In the genomic region with DNA sequence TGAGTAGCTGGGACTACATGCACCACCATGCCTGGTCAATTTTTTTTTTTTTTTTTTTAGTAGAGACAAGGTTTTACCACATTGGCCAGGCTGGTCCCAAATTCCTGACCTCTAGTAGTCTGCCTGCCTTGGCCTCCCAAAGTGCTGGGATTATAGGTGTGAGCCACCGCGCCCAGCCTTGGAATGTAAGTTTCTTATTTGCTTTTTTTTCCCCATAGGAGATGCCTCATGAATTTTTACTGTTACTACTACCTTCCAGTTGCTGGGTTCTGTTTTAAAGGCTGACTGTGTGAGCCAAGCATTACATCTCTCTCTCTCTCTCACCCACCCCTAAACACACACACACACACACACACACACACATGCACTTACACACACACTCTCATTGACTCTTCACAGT, we compare ENCODE assay signal across 25 cellular contexts.
"Had no signal": no experiment of that assay in that cellular context is flagged by ENCODE, and none has a peak within 500 bp of the region (broad histone marks: within the 10 kb centered on the region; RNA-seq: fewer than 3 reads in every experiment).

No MANE protein-coding gene starts in this region.

- H3K4me3 ChIP-seq: colonic mucosa, esophagus squamous epithelium, gastrocnemius medialis, heart right ventricle, left lung, lower lobe of right lung had no signal

- H3K27ac ChIP-seq: colonic mucosa, epithelial cell of prostate, esophagus squamous epithelium, gastrocnemius medialis, heart right ventricle, left lung, lower lobe of right lung had no signal

- H3K27me3 ChIP-seq: colonic mucosa, left lung had no signal

- DNase-seq: colonic mucosa; cortex of kidney; effector CD8-positive, alpha-beta T cell; effector memory CD8-positive, alpha-beta T cell; endodermal cell; erythroblast; esophagus squamous epithelium; foreskin fibroblast; foreskin melanocyte; gastrocnemius medialis; glutamatergic neuron; head of caudate nucleus; heart right ventricle; hippocampal formation; left cardiac atrium; left lung; left ventricle myocardium superior; lower lobe of right lung; mesenchymal stem cell; midbrain had no signal

- ATAC-seq: effector memory CD8-positive, alpha-beta T cell; esophagus mucosa; gastrocnemius medialis; heart right ventricle; left cardiac atrium; left lung; left ventricle myocardium superior; lower lobe of right lung had no signal

- H3K36me3 ChIP-seq: colonic mucosa, esophagus squamous epithelium, gastrocnemius medialis, heart right ventricle, left lung, lower lobe of right lung had no signal

- H3K9me3 ChIP-seq: colonic mucosa, esophagus squamous epithelium, gastrocnemius medialis, heart right ventricle, left lung, lower lobe of right lung had no signal

- H3K4me1 ChIP-seq: colonic mucosa, esophagus squamous epithelium, gastrocnemius medialis, heart right ventricle, left lung, lower lobe of right lung had no signal

- FAIRE-seq: endometrium, islet of Langerhans, keratinocyte had no signal
